Comparison of ENCODE assay signal across 8 cellular contexts in the genomic region with DNA sequence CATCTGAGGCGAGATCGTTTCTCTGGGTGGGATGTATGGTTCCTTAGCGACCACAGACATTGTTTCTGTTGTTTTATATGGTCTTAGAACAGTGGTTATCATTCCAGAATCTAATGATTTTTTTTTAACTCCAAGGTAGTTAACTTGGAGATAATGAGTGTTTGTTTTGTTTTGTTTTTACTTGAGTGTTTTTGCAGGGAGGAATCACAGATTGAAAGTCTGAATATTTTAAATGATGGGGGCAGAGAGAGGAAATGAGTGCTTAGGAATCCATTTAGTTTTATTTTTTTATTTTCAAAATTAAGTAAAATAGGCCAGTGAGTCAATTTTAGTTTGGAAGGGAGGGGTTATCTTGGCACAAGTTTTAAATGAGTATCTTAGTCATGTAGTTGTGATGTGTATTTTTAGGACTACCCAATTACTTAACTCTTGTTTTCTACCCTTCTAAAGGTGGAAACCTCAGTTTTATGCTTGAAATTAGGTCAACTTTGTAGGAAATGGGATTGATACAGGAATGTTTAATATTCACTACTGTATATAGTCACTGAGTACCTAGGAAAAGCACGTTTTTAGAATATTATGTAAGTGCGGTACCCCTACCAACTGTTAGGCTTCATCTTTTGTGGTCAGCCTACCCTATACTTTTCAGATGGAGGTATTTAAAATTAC. TPM values are rescaled to one million over a fixed set of nuclear protein-coding genes. Genes with fewer than 3 reads are reported as not detected.
DNase-seq lines count a peak whose midpoint lies in the region; TF ChIP-seq lines count a peak whose summit lies in the region.

No MANE protein-coding gene starts in this region.

- no peaks in the 10 kb centered on the region for H3K27me3 ChIP-seq in GM06990 (replicated peaks; ENCODE audit: control insufficient read depth, insufficient read depth, low read length)
- no peaks in the 10 kb centered on the region for H3K27me3 ChIP-seq in sigmoid colon

- no peak for TF ChIP-seq EP300 in sigmoid colon (IDR thresholded peaks at IDR 0.05)

- DNase-seq in GM06990 (ENCODE audit: extremely low read depth, insufficient read length) = no peak
- DNase-seq in SK-N-MC (ENCODE audit: low read depth, low spot score) = no peak
- peak; percentile 74 for DNase-seq in fibroblast of mammary gland (ENCODE audit: low read depth)
- DNase-seq in sigmoid colon = no peak
- DNase-seq in stimulated activated CD4-positive, alpha-beta T cell treated with anti-CD3 and anti-CD28 coated beads, Interleukin-12 subunit alpha, Interleukin-12 subunit beta, amount 100 ng/mL, for 4 hours = no peak
- DNase-seq in NCI-H526 treated with DMSO at 0.1 percent for 48 hours (lab: John Stamatoyannopoulos, UW) = no peak
- no peak for DNase-seq in anterior cingulate cortex (lab: John Stamatoyannopoulos, UW)
- DNase-seq in activated CD4-positive, alpha-beta T cell treated with anti-CD3 and anti-CD28 coated beads, Interleukin-2, amount 50 U/mL, for 48 hours = no peak

- H3K9ac ChIP-seq in SK-N-MC (ENCODE audit: insufficient read length) = peak overlapping the region; percentile 97

- H3K27ac ChIP-seq in SK-N-MC (peak overlapping the region; percentile 30; the same call in 1 of the 2 replicates), sigmoid colon (peak overlapping the region; percentile 96 to 99 (median 98))

- 12 to 15% methylated on average over 5 of the region's 5 CpGs for WGBS in sigmoid colon, 2 donors

- H3K4me3 ChIP-seq in GM06990 (replicated peaks; ENCODE audit: low read depth, low read length) (peak overlapping the region; percentile 86), SK-N-MC (peak overlapping the region; percentile 97), fibroblast of mammary gland (ENCODE audit: control insufficient read depth, low read depth, low read length) (peak overlapping the region; percentile 55), sigmoid colon (peak overlapping the region; percentile 96 to 97 (median 96))

- no peaks in the 10 kb centered on the region; the same call in 1 of the 2 replicates for H3K36me3 ChIP-seq in GM06990 (ENCODE audit: control insufficient read depth, insufficient read depth, low read length)
- peaks cover 9% of the 10 kb centered on the region for H3K36me3 ChIP-seq in SK-N-MC (ENCODE audit: insufficient read depth, low read length)
- H3K36me3 ChIP-seq in sigmoid colon = no peaks in the 10 kb centered on the region

- no peaks in the 10 kb centered on the region for H3K9me3 ChIP-seq in SK-N-MC (ENCODE audit: low read depth, low read length)
- no peaks in the 10 kb centered on the region for H3K9me3 ChIP-seq in sigmoid colon

- no peak for TF ChIP-seq POLR2A in sigmoid colon (IDR thresholded peaks at IDR 0.05)

- intact Hi-C loops in sigmoid colon (cut with DNase I) = loop anchor here (10.0 kb wide), 3 partner anchors 226 to 556 kb away; a partner anchor contains a TSS

- TF ChIP-seq CTCF in GM06990 (IDR thresholded peaks at IDR 0.05; ENCODE audit: insufficient read depth, low read length, poor library complexity, severe bottlenecking) (no peak), fibroblast of mammary gland (conservative IDR thresholded peaks at IDR 0.05; ENCODE audit: control insufficient read depth, insufficient read depth, low read depth, low read length) (no peak), sigmoid colon (IDR thresholded peaks at IDR 0.05) (no peak)

- H3K4me1 ChIP-seq in sigmoid colon = peaks cover 0 to 65% (median 51%) of the 10 kb centered on the region in 4 donors

RNA-seq across cellular contexts. Expression of a gene that starts 2.0 kb away (rescaled TPM):
- total RNA-seq in sigmoid colon = 10 to 100 TPM; 24.4 to 32.4 (median 25.7) TPM
- 10 to 100 TPM; 23.2 to 30.6 (median 25.4) TPM for polyA plus RNA-seq in sigmoid colon

RNA-seq across cellular contexts. Expression of a gene that starts 23.6 kb away (rescaled TPM):
- total RNA-seq in sigmoid colon = 1 to 10 TPM in 1 of 4 donors, not detected in 3; 8.9 TPM
- polyA plus RNA-seq in sigmoid colon = 100 to 1,000 TPM; 148 to 519 (median 347) TPM
